ENCODE assay signal across 9 cellular contexts in the genomic region with DNA sequence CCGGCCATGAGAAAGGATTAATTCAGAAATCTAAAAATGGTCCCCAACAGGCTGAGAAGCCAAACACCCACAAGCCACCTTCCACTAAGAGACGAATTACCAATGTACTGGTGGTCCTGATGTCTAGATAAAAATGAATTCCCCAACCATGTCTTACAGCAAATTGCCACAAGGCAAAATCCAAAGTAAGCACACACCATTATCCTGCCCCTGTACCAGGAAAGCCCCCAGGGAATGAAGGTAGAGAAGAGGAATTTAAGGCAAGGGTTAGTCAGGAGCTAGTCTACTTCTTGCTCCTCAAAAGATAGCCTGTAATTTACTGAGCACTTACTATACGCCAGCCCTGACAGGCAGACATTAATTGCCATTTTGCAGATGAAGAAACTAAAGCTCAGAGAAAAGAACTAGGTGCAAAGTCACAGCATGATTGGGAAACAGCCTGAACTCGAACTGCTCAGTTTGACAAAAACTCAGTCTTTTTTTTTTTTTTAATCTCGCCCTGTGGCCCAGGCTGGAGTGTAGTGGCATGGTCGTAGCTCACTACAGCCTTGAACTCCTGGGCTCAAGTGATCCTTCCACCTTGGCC.
A peak's percentile ranks its signal among the peaks of the same experiment; 100 is the strongest.
DNase-seq lines count a peak whose midpoint lies in the region; ATAC-seq and TF ChIP-seq lines count a peak whose summit lies in the region.
"Had no signal": no experiment of that assay in that cellular context is flagged by ENCODE, and none has a peak within 500 bp of the region (broad histone marks: within the 10 kb centered on the region; RNA-seq: fewer than 3 reads in every experiment).

No MANE protein-coding gene starts in this region.

- H4K20me1 ChIP-seq in BLaER1: no peaks in the 10 kb centered on the region

- H3K4me3 ChIP-seq in BLaER1: peak overlapping the region; percentile 68

- DNase-seq in HFFc6 (no peak), SHP77 treated with DMSO at 0.1 percent for 48 hours (lab: John Stamatoyannopoulos, UW) (no peak)
- DNase-seq in naive thymus-derived CD8-positive, alpha-beta T cell: no peak
- DNase-seq: NCI-H2081 had no signal

- H3K27me3 Mint-ChIP-seq in HFFc6 (ENCODE audit: insufficient read depth): peaks cover 2% of the 10 kb centered on the region
- H3K27me3 Mint-ChIP-seq in brain: no peaks in the 10 kb centered on the region
- H3K27me3 Mint-ChIP-seq in naive thymus-derived CD8-positive, alpha-beta T cell: no peaks in the 10 kb centered on the region

- no peak for ATAC-seq in naive thymus-derived CD8-positive, alpha-beta T cell
- ATAC-seq in HG03135 (IDR thresholded peaks at IDR 0.05; ENCODE audit: unreplicated experiment) (no peak), HG03432 (IDR thresholded peaks at IDR 0.05; ENCODE audit: unreplicated experiment) (no peak), HG03045 (IDR thresholded peaks at IDR 0.05; ENCODE audit: unreplicated experiment) (no peak)

- peak overlapping the region; percentile 86 for H3K9ac ChIP-seq in BLaER1

- no peaks in the 10 kb centered on the region for H3K9me3 Mint-ChIP-seq in HFFc6
- H3K9me3 Mint-ChIP-seq in brain: peaks cover 0 to 2% (median 0%) of the 10 kb centered on the region in 5 experiments
- no peaks in the 10 kb centered on the region for H3K9me3 Mint-ChIP-seq in naive thymus-derived CD8-positive, alpha-beta T cell

- peaks cover 85% of the 10 kb centered on the region for H3K4me1 Mint-ChIP-seq in HFFc6 (ENCODE audit: low read depth)
- peaks cover 84% of the 10 kb centered on the region for H3K4me1 Mint-ChIP-seq in brain
- peaks cover 52 to 98% (median 78%) of the 10 kb centered on the region in 4 donors for H3K4me1 Mint-ChIP-seq in naive thymus-derived CD8-positive, alpha-beta T cell

- peaks cover 4% of the 10 kb centered on the region; the same call in 1 of the 2 replicates for H3K36me3 ChIP-seq in BLaER1

- H3K9me3 ChIP-seq in BLaER1: peaks cover under 1% of the 10 kb centered on the region; the same call in 1 of the 2 replicates

- H3K36me3 Mint-ChIP-seq in HFFc6 (ENCODE audit: low read depth) (peaks cover 10% of the 10 kb centered on the region; the same call in 1 of the 2 replicates), brain (no peaks in the 10 kb centered on the region)
- H3K36me3 Mint-ChIP-seq in naive thymus-derived CD8-positive, alpha-beta T cell: peaks cover 0 to 2% (median 0%) of the 10 kb centered on the region in 3 donors

- no peaks in the 10 kb centered on the region for H3K27me3 ChIP-seq in BLaER1

- no peak for TF ChIP-seq CTCF in HFFc6 (IDR thresholded peaks at IDR 0.05)
- TF ChIP-seq CTCF in brain (conservative IDR thresholded peaks at IDR 0.05): no peak

- POLR2A ChIA-PET in naive thymus-derived CD8-positive, alpha-beta T cell (lab: Charles Lee): interaction anchor here (0.9 to 1.0 kb wide), 2 partner anchors 17 to 33 kb away, joined by 3 to 6 read pairs; no protein-coding TSS in a partner anchor

- peak overlapping the region; percentile 97 for H3K4me2 ChIP-seq in BLaER1

- peak overlapping the region; percentile 95 for H3K27ac ChIP-seq in BLaER1

- H3K4me1 ChIP-seq in BLaER1: peaks cover 100% of the 10 kb centered on the region

- H3K27ac Mint-ChIP-seq in HFFc6 (peak overlapping the region; percentile 92; the same call in 1 of the 2 replicates), brain (peak overlapping the region in 3 of 5 experiments; percentile 28 to 65 (median 39))
- peak overlapping the region in 8 of 10 donors; percentile 21 to 98 (median 78) for H3K27ac Mint-ChIP-seq in naive thymus-derived CD8-positive, alpha-beta T cell

- H3K4me3 Mint-ChIP-seq in HFFc6 (no peak overlapping the region), brain (no peak overlapping the region)
- peak overlapping the region in 2 of 10 donors; percentile 31 to 84 for H3K4me3 Mint-ChIP-seq in naive thymus-derived CD8-positive, alpha-beta T cell

Comparison
In these comparisons a context has a peak if more than half of its experiments do, and no peak if none do; other contexts are left out.
1. H3K27ac Mint-ChIP-seq: peak in every context shown above with its lines; median percentile 92 in HFFc6; 78 in naive thymus-derived CD8-positive, alpha-beta T cell; 39 in brain.